ENCODE assay signal across 21 cellular contexts in the genomic region with DNA sequence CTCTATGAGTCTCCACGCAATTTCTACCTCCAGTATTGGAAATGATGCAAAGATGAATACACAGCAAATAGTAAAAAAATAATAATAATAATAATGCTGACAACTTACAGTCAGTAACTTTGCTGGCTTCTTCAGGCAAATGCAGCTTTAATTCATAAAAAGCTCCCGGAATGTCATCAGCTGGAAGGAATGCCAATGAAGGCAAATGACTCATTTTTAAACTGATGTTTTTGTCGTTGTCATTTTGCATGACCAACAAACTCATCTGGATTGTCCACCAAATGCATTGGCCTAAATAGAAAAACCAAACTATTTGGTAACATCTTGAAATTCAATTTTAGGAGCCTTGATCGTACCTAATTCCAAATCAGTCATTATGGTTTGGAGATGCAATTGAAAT.
DNase-seq lines count a peak whose midpoint lies in the region; ATAC-seq and TF ChIP-seq lines count a peak whose summit lies in the region.
"Had no signal": no experiment of that assay in that cellular context is flagged by ENCODE, and none has a peak within 500 bp of the region (broad histone marks: within the 10 kb centered on the region; RNA-seq: fewer than 3 reads in every experiment).

No MANE protein-coding gene starts in this region.

- H3K36me3 Mint-ChIP-seq in HFFc6 (ENCODE audit: low read depth): no peaks in the 10 kb centered on the region
- H3K36me3 Mint-ChIP-seq: CD4-positive, CD25-positive, alpha-beta regulatory T cell had no signal

- no peaks in the 10 kb centered on the region for H3K9me3 Mint-ChIP-seq in HFFc6
- H3K9me3 Mint-ChIP-seq: CD4-positive, CD25-positive, alpha-beta regulatory T cell; T-helper 1 cell treated with Interleukin-12 subunit alpha and Interleukin-12 subunit beta and Interleukin-4 antibody, amounts not matched to agents 30 μg/mL and 1 μg/mL, for 36 hours had no signal

- no peak overlapping the region for H3K4me3 Mint-ChIP-seq in HFFc6
- H3K4me3 Mint-ChIP-seq: CD4-positive, CD25-positive, alpha-beta regulatory T cell; T-helper 1 cell treated with Interleukin-12 subunit alpha and Interleukin-12 subunit beta and Interleukin-4 antibody, amounts not matched to agents 30 μg/mL and 1 μg/mL, for 36 hours had no signal

- no peak for ATAC-seq in GM19324 (IDR thresholded peaks at IDR 0.05; ENCODE audit: low FRiP score, unreplicated experiment)
- ATAC-seq: HCT116 had no signal

- peaks cover 5% of the 10 kb centered on the region; the same call in 1 of the 2 replicates for H3K27me3 Mint-ChIP-seq in HFFc6 (ENCODE audit: insufficient read depth)

- H3K27ac Mint-ChIP-seq in HFFc6: no peak overlapping the region
- H3K27ac Mint-ChIP-seq: CD4-positive, CD25-positive, alpha-beta regulatory T cell; T-helper 1 cell treated with Interleukin-12 subunit alpha and Interleukin-12 subunit beta and Interleukin-4 antibody, amounts not matched to agents 30 μg/mL and 1 μg/mL, for 36 hours had no signal

- peak; percentile 40 for DNase-seq in AG20443 (ENCODE audit: low spot score)
- peak; percentile 40 for DNase-seq in HFFc6
- DNase-seq in RPMI7951 (ENCODE audit: low read depth): peak; percentile 36
- DNase-seq in kidney tubule cell (ENCODE audit: low spot score): peak; percentile 44
- DNase-seq in NCI-H1417 treated with DMSO at 0.1 percent for 48 hours (lab: John Stamatoyannopoulos, UW): no peak
- DNase-seq in HuH-7 (ENCODE audit: low spot score): no peak
- DNase-seq: CD4-positive, CD25-positive, alpha-beta regulatory T cell; DMS153; DND-41; KG1; MM.1S; NCI-H1694 treated with DMSO at 0.1 percent for 48 hours; NCI-H2081; NCI-H2227 treated with DMSO at 0.1 percent for 48 hours; NCI-H526 treated with DMSO at 0.1 percent for 48 hours; Right ventricle myocardium superior; RPMI8226; T-helper 9 cell had no signal

- H3K4me1 Mint-ChIP-seq in HFFc6 (ENCODE audit: low read depth): peaks cover 26% of the 10 kb centered on the region
- H3K4me1 Mint-ChIP-seq: CD4-positive, CD25-positive, alpha-beta regulatory T cell had no signal

- no peak for TF ChIP-seq CTCF in HFFc6 (IDR thresholded peaks at IDR 0.05)

Comparison
In these comparisons a context has a peak if more than half of its experiments do, and no peak if none do; other contexts are left out.
1. DNase-seq: peak in AG20443 (single experiment), HFFc6 (single experiment), RPMI7951 (single experiment) and kidney tubule cell (single experiment); none in NCI-H1417 treated with DMSO at 0.1 percent for 48 hours (single experiment) and HuH-7 (single experiment).